Comparison of ENCODE assay signal across 8 cellular contexts in the genomic region with DNA sequence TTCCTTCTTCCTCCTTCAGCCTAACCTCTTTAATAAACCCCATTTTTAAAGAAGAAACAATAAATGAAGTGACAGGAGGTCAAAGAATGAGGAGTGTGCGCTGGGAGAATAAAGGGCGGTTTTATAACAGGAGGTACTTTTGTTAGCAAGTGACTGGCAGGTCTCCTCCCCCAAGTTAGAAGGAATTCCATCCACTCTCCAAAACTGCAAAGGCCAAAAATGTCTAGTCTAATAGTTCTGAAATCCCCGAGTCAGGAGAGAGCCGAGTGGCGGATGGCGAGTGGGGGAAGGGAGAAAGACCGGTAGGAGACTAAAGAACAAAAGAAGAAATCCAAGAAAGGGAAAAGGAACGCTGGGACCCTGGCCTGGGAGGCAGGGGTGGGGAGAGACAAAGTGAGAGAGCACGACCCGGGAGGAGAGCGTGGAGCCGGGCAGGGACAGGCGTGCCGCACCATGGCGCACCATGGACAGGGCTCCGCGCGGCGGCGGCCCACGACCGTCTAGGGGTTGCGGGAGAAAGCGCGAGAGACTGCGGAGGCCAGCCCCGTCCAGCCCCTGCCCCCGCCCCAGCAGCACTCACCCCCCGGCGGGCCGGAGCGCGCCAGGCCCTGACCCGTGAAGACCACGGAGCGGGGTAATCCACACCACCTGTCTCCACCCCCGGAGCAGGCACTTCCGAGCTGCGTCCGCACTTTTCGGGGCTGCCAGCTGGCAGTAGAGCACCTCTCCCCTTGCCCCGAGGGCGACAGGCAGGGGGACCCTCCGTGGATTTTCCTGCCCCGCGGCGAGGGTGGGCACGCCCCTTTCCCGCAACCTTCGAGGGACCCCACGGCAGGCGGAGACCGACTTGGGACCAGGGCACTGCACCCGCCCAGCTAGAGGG. TPM values are rescaled to one million over a fixed set of nuclear protein-coding genes. Genes with fewer than 3 reads are reported as not detected.
DNase-seq lines count a peak whose midpoint lies in the region; ATAC-seq and TF ChIP-seq lines count a peak whose summit lies in the region.

No MANE protein-coding gene starts in this region.

- peaks cover 18% of the 10 kb centered on the region for H3K4me1 Mint-ChIP-seq in activated T-cell treated with anti-CD3 and anti-CD28 coated beads, Interleukin-2, amount 50 U/mL, for 72 hours (ENCODE audit: low read depth)
- H3K4me1 Mint-ChIP-seq in activated naive CD8-positive, alpha-beta T cell (ENCODE audit: low read depth), result peaks cover 15% of the 10 kb centered on the region
- H3K4me1 Mint-ChIP-seq in stimulated activated memory B cell treated with anti-CD40 and anti-IgM and Interleukin-4, amounts not matched to agents 10 μg/mL and 1 μg/mL and 100 μg/mL, for 72 hours, result peaks cover 12% of the 10 kb centered on the region

- H3K36me3 Mint-ChIP-seq in activated T-cell treated with anti-CD3 and anti-CD28 coated beads, Interleukin-2, amount 50 U/mL, for 72 hours (ENCODE audit: insufficient read depth in 2 of 2), result peaks cover 6 to 8% of the 10 kb centered on the region in 2 donors
- H3K36me3 Mint-ChIP-seq in activated naive CD8-positive, alpha-beta T cell, result no peaks in the 10 kb centered on the region
- peaks cover 6% of the 10 kb centered on the region for H3K36me3 Mint-ChIP-seq in stimulated activated memory B cell treated with anti-CD40 and anti-IgM and Interleukin-4, amounts not matched to agents 10 μg/mL and 1 μg/mL and 100 μg/mL, for 72 hours

- no peak for DNase-seq in activated T-cell treated with anti-CD3 and anti-CD28 coated beads, Interleukin-2, amount 50 U/mL, for 72 hours
- no peak for DNase-seq in activated T-cell treated with anti-CD3 and anti-CD28 coated beads for 4 hours
- peak in 28 of 51 donors; percentile 8 to 64 (median 36) for DNase-seq in hypothalamus (lab: John Stamatoyannopoulos, UW)
- DNase-seq in GM13976 (ENCODE audit: low spot score), result no peak
- no peak for DNase-seq in OCI-M1 (lab: John Stamatoyannopoulos, UW)
- no peak for DNase-seq in NK-92 treated with Interleukin-12 subunit alpha and Interleukin-12 subunit beta, amount 100 ng/mL, for 24 hours (lab: John Stamatoyannopoulos, UW)

- no peaks in the 10 kb centered on the region for H3K9me3 Mint-ChIP-seq in activated T-cell treated with anti-CD3 and anti-CD28 coated beads, Interleukin-2, amount 50 U/mL, for 72 hours
- no peaks in the 10 kb centered on the region for H3K9me3 Mint-ChIP-seq in activated naive CD8-positive, alpha-beta T cell (ENCODE audit: low read depth)
- peaks cover 4% of the 10 kb centered on the region for H3K9me3 Mint-ChIP-seq in stimulated activated memory B cell treated with anti-CD40 and anti-IgM and Interleukin-4, amounts not matched to agents 10 μg/mL and 1 μg/mL and 100 μg/mL, for 72 hours

- H3K4me3 Mint-ChIP-seq in activated T-cell treated with anti-CD3 and anti-CD28 coated beads, Interleukin-2, amount 50 U/mL, for 72 hours, result peak overlapping the region; percentile 46 to 87
- H3K4me3 Mint-ChIP-seq in activated naive CD8-positive, alpha-beta T cell, result peak overlapping the region; percentile 45
- H3K4me3 Mint-ChIP-seq in stimulated activated memory B cell treated with anti-CD40 and anti-IgM and Interleukin-4, amounts not matched to agents 10 μg/mL and 1 μg/mL and 100 μg/mL, for 72 hours, result no peak overlapping the region

- TF ChIP-seq CTCF in GM13976 (IDR thresholded peaks at IDR 0.05; ENCODE audit: borderline replicate concordance, control extremely low read depth, extremely low read depth, insufficient read depth, missing control alignments), result no peak

- no peak for ATAC-seq in activated T-cell treated with anti-CD3 and anti-CD28 coated beads, Interleukin-2, amount 50 U/mL, for 72 hours (replicated peaks in 1 of 2)
- ATAC-seq in stimulated activated memory B cell treated with anti-CD40 and anti-IgM and Interleukin-4, amounts not matched to agents 10 μg/mL and 1 μg/mL and 100 μg/mL, for 72 hours, result peak; percentile 10

- in situ Hi-C loops in GM13976 (cut with MboI; ENCODE audit: low sequenced_read_pairs, unreplicated experiment), result no loop called here

- H3K27me3 Mint-ChIP-seq in activated T-cell treated with anti-CD3 and anti-CD28 coated beads, Interleukin-2, amount 50 U/mL, for 72 hours (ENCODE audit: low read depth), result peaks cover 47% of the 10 kb centered on the region
- H3K27me3 Mint-ChIP-seq in activated naive CD8-positive, alpha-beta T cell, result peaks cover 29% of the 10 kb centered on the region
- H3K27me3 Mint-ChIP-seq in stimulated activated memory B cell treated with anti-CD40 and anti-IgM and Interleukin-4, amounts not matched to agents 10 μg/mL and 1 μg/mL and 100 μg/mL, for 72 hours, result peaks cover 47% of the 10 kb centered on the region

- H3K27ac Mint-ChIP-seq in activated T-cell treated with anti-CD3 and anti-CD28 coated beads, Interleukin-2, amount 50 U/mL, for 72 hours, result peak overlapping the region; percentile 82
- no peak overlapping the region for H3K27ac Mint-ChIP-seq in activated naive CD8-positive, alpha-beta T cell
- H3K27ac Mint-ChIP-seq in stimulated activated memory B cell treated with anti-CD40 and anti-IgM and Interleukin-4, amounts not matched to agents 10 μg/mL and 1 μg/mL and 100 μg/mL, for 72 hours, result no peak overlapping the region

RNA-seq across cellular contexts. Expression of gene CDH2, which starts 1.6 kb away (rescaled TPM):
- under 1 TPM in 1 of 2 donors, not detected in 1; 0.07 TPM for total RNA-seq in activated T-cell treated with anti-CD3 and anti-CD28 coated beads, Interleukin-2, amount 50 U/mL, for 72 hours

Comparison
In these comparisons a context has a peak if more than half of its experiments do, and no peak if none do; other contexts are left out.
1. DNase-seq: peak in hypothalamus (28 of 51); none in activated T-cell treated with anti-CD3 and anti-CD28 coated beads, Interleukin-2, amount 50 U/mL, for 72 hours (0 of 2), activated T-cell treated with anti-CD3 and anti-CD28 coated beads for 4 hours (single experiment), GM13976 (single experiment), OCI-M1 (single experiment) and NK-92 treated with Interleukin-12 subunit alpha and Interleukin-12 subunit beta, amount 100 ng/mL, for 24 hours (single experiment).